In genomic region chr11:82969811-82970210, GRCh38 we compare ENCODE assay signal across 10 cellular contexts.
A peak's percentile ranks its signal among the peaks of the same experiment; 100 is the strongest.
DNase-seq lines count a peak whose midpoint lies in the region; ATAC-seq and TF ChIP-seq lines count a peak whose summit lies in the region.
"Had no signal": no experiment of that assay in that cellular context is flagged by ENCODE, and none has a peak within 500 bp of the region (broad histone marks: within the 10 kb centered on the region; RNA-seq: fewer than 3 reads in every experiment).

No MANE protein-coding gene starts in this region.

- ATAC-seq in GM18502 (IDR thresholded peaks at IDR 0.05; ENCODE audit: poor library complexity, unreplicated experiment) (peak; percentile 95), GM19463 (IDR thresholded peaks at IDR 0.05; ENCODE audit: unreplicated experiment) (peak; percentile 94), HG03039 (IDR thresholded peaks at IDR 0.05; ENCODE audit: unreplicated experiment) (peak; percentile 92)

- H2AFZ ChIP-seq in SU-DHL-6 (ENCODE audit: low read depth, low read length, severe bottlenecking): no peak overlapping the region

- TF ChIP-seq CTCF in SU-DHL-6 (IDR thresholded peaks at IDR 0.05; ENCODE audit: insufficient read depth, low read length, poor library complexity, severe bottlenecking): no peak
- no peak for TF ChIP-seq CTCF in tibial artery (IDR thresholded peaks at IDR 0.05)

- H3K36me3 ChIP-seq in SU-DHL-6 (ENCODE audit: low read length) (no peaks in the 10 kb centered on the region), tibial artery (no peaks in the 10 kb centered on the region)

- H3K27me3 ChIP-seq in SU-DHL-6 (ENCODE audit: low read length): no peaks in the 10 kb centered on the region
- H3K27me3 ChIP-seq in tibial artery: no peaks in the 10 kb centered on the region

- H3K4me3 ChIP-seq in SU-DHL-6 (ENCODE audit: insufficient read depth, low read length, poor library complexity, severe bottlenecking): no peak overlapping the region
- H3K4me3 ChIP-seq in tibial artery: no peak overlapping the region

- peaks cover 16% of the 10 kb centered on the region for H3F3A ChIP-seq in SU-DHL-6 (ENCODE audit: insufficient read depth)

- DNase-seq in NCI-H2196 (lab: John Stamatoyannopoulos, UW; ENCODE audit: unreplicated experiment) (no peak), tibial artery (no peak), NCI-H446 treated with DMSO at 0.1 percent for 48 hours (lab: John Stamatoyannopoulos, UW) (no peak), COLO829 (ENCODE audit: low spot score) (no peak)
- DNase-seq: activated T-cell treated with anti-CD3 and anti-CD28 coated beads, Interleukin-2, amount 50 U/mL, for 72 hours; NCI-H1694 had no signal

- no peaks in the 10 kb centered on the region for H3K9me2 ChIP-seq in SU-DHL-6 (replicated peaks; ENCODE audit: insufficient read depth, low read length)

- H3K9me3 ChIP-seq in SU-DHL-6 (ENCODE audit: insufficient read depth, low read length) (no peaks in the 10 kb centered on the region), tibial artery (no peaks in the 10 kb centered on the region)

- H3K79me2 ChIP-seq in SU-DHL-6 (ENCODE audit: insufficient read depth, low read length): no peaks in the 10 kb centered on the region

- H3K4me2 ChIP-seq in SU-DHL-6 (ENCODE audit: low read depth, low read length, poor library complexity, severe bottlenecking): peak overlapping the region; percentile 40

- H3K9ac ChIP-seq in SU-DHL-6 (ENCODE audit: low read length): no peak overlapping the region

- H4K20me1 ChIP-seq in SU-DHL-6 (ENCODE audit: low read depth, low read length): no peaks in the 10 kb centered on the region

- peak overlapping the region; percentile 62 for H3K27ac ChIP-seq in SU-DHL-6 (ENCODE audit: low read depth, low read length)
- no peak overlapping the region for H3K27ac ChIP-seq in tibial artery

- H3K4me1 ChIP-seq in tibial artery: no peaks in the 10 kb centered on the region

- intact Hi-C loops in tibial artery (cut with DNase I; ENCODE audit: low total_unique reads): no loop called here
